Comparison of ENCODE assay signal across 22 cellular contexts in genomic region chr2:138275292-138275690, GRCh38.
DNase-seq lines count a peak whose midpoint lies in the region; ATAC-seq, FAIRE-seq and TF ChIP-seq lines count a peak whose summit lies in the region.
"Had no signal": no experiment of that assay in that cellular context is flagged by ENCODE, and none has a peak within 500 bp of the region (broad histone marks: within the 10 kb centered on the region; RNA-seq: fewer than 3 reads in every experiment).

No MANE protein-coding gene starts in this region.

- no peak for DNase-seq in A549 (ENCODE audit: low read depth in 1 of 2, low spot score in 1 of 2)
- no peak for DNase-seq in LNCaP clone FGC (ENCODE audit: low read depth)
- DNase-seq in endodermal cell = peak; percentile 67
- DNase-seq in mesendoderm = peak; percentile 95
- no peak for DNase-seq in CD14-positive monocyte (ENCODE audit: low spot score)
- DNase-seq in Peyer's patch = no peak
- DNase-seq in activated CD4-positive, alpha-beta memory T cell treated with anti-CD3 and anti-CD28 coated beads for 36 hours = no peak
- DNase-seq: activated CD4-positive, alpha-beta T cell treated with anti-CD3 and anti-CD28 coated beads, Interleukin-2, amount 10 ng/mL, durations not matched to agents 24 days and 14 days; erythroblast; NCI-H2029; NCI-H524; retina; stimulated activated CD4-positive, alpha-beta T cell treated with anti-CD3 and anti-CD28 coated beads, Interleukin-15, amount 100 ng/mL, for 24 hours; stimulated activated naive CD8-positive, alpha-beta T cell treated with anti-CD3 and anti-CD28 coated beads, Interleukin-15, Interleukin-2, amounts not matched to agents 100 U/mL and 50 U/mL, for 24 hours; uterus had no signal

- H4K5ac ChIP-seq in mesendoderm (ENCODE audit: low read length) = no peak overlapping the region

- peak overlapping the region; percentile 83 for H2BK5ac ChIP-seq in mesendoderm (ENCODE audit: low read length)

- TF ChIP-seq POLR2A in A549 (IDR thresholded peaks at IDR 0.05; ENCODE audit: low read length) (no peak), Peyer's patch (IDR thresholded peaks at IDR 0.05) (no peak)

- H3K27me3 ChIP-seq in endodermal cell (ENCODE audit: control insufficient read depth, insufficient read depth, low read length, poor library complexity, severe bottlenecking) (no peaks in the 10 kb centered on the region), mesendoderm (ENCODE audit: insufficient read depth, low read length, poor library complexity) (no peaks in the 10 kb centered on the region), Peyer's patch (no peaks in the 10 kb centered on the region)
- H3K27me3 ChIP-seq: uterus had no signal

- H2BK120ac ChIP-seq in mesendoderm (ENCODE audit: low read depth, low read length) = peak overlapping the region; percentile 73

- H4K8ac ChIP-seq in mesendoderm (ENCODE audit: low read depth, low read length) = no peak overlapping the region

- H3K4me1 Mint-ChIP-seq in endodermal cell (peaks cover 46% of the 10 kb centered on the region), CD14-positive monocyte (no peaks in the 10 kb centered on the region)
- no peaks in the 10 kb centered on the region for H3K4me1 Mint-ChIP-seq in activated CD4-positive, alpha-beta memory T cell treated with anti-CD3 and anti-CD28 coated beads for 36 hours (ENCODE audit: low read depth)
- H3K4me1 Mint-ChIP-seq: activated CD4-positive, alpha-beta T cell treated with anti-CD3 and anti-CD28 coated beads, Interleukin-2, amount 10 ng/mL, durations not matched to agents 24 days and 14 days; activated naive CD4-positive, alpha-beta T cell treated with anti-CD3 and anti-CD28 coated beads, Interleukin-2, amount 50 U/mL, for 24 hours had no signal

- H3K36me3 ChIP-seq in endodermal cell (ENCODE audit: control insufficient read depth, insufficient read depth, low read length) = no peaks in the 10 kb centered on the region
- no peaks in the 10 kb centered on the region for H3K36me3 ChIP-seq in mesendoderm (ENCODE audit: control insufficient read depth, insufficient read depth, low read length)
- H3K36me3 ChIP-seq in Peyer's patch = no peaks in the 10 kb centered on the region
- H3K36me3 ChIP-seq: uterus had no signal

- FAIRE-seq in A549 (lab: Jason Lieb, UNC) = no peak
- FAIRE-seq: A204.1, HTR-8/SVneo had no signal

- H3K9me3 Mint-ChIP-seq in endodermal cell (peaks cover 17% of the 10 kb centered on the region), CD14-positive monocyte (peaks cover 0 to 6% (median 1%) of the 10 kb centered on the region in 7 donors)
- H3K9me3 Mint-ChIP-seq in activated CD4-positive, alpha-beta memory T cell treated with anti-CD3 and anti-CD28 coated beads for 36 hours = peaks cover 7% of the 10 kb centered on the region
- H3K9me3 Mint-ChIP-seq: activated CD4-positive, alpha-beta T cell treated with anti-CD3 and anti-CD28 coated beads, Interleukin-2, amount 10 ng/mL, durations not matched to agents 24 days and 14 days; neural crest cell had no signal

- POLR2A ChIA-PET in A549 (lab: Yijun Ruan, JAX) = no interaction called here
- POLR2A ChIA-PET in activated CD4-positive, alpha-beta memory T cell treated with anti-CD3 and anti-CD28 coated beads for 36 hours (lab: Charles Lee) = no interaction called here

- TF ChIP-seq CTCF in A549 (IDR thresholded peaks at IDR 0.05) = no peak
- TF ChIP-seq CTCF in LNCaP clone FGC (IDR thresholded peaks at IDR 0.05; ENCODE audit: control insufficient read depth, extremely low read depth, insufficient read depth) = no peak
- no peak for TF ChIP-seq CTCF in endodermal cell (conservative IDR thresholded peaks at IDR 0.05)
- no peak for TF ChIP-seq CTCF in CD14-positive monocyte (IDR thresholded peaks at IDR 0.05)
- TF ChIP-seq CTCF in Peyer's patch (IDR thresholded peaks at IDR 0.05) = no peak

- H3K56ac ChIP-seq in mesendoderm (ENCODE audit: low read length) = peak overlapping the region; percentile 68

- H3K27me3 Mint-ChIP-seq in endodermal cell (ENCODE audit: insufficient read depth) (no peaks in the 10 kb centered on the region), CD14-positive monocyte (ENCODE audit: low read depth in 3 of 3) (no peaks in the 10 kb centered on the region)
- no peaks in the 10 kb centered on the region for H3K27me3 Mint-ChIP-seq in activated CD4-positive, alpha-beta memory T cell treated with anti-CD3 and anti-CD28 coated beads for 36 hours
- H3K27me3 Mint-ChIP-seq: activated CD4-positive, alpha-beta T cell treated with anti-CD3 and anti-CD28 coated beads, Interleukin-2, amount 10 ng/mL, durations not matched to agents 24 days and 14 days; activated naive CD4-positive, alpha-beta T cell treated with anti-CD3 and anti-CD28 coated beads, Interleukin-2, amount 50 U/mL, for 24 hours; dendritic cell treated with granulocyte-macrophage colony-stimulating factor and Interleukin-4, amounts not matched to agents 40 ng/mL and 50 ng/mL, for 4 days had no signal

- H3K79me2 ChIP-seq in mesendoderm (ENCODE audit: control insufficient read depth, insufficient read depth, low read length) = no peaks in the 10 kb centered on the region

- ATAC-seq in A549 (peak; percentile 58 to 61; a peak in 4 of 6 replicates), GM18520 (IDR thresholded peaks at IDR 0.05; ENCODE audit: unreplicated experiment) (no peak)
- ATAC-seq: stimulated activated naive CD8-positive, alpha-beta T cell treated with anti-CD3 and anti-CD28 coated beads, Interleukin-15, Interleukin-2, amounts not matched to agents 100 U/mL and 50 U/mL, for 24 hours had no signal

- intact Hi-C loops in CD14-positive monocyte (cut with micrococcal nuclease) = no loop called here
- intact Hi-C loops in activated CD4-positive, alpha-beta memory T cell treated with anti-CD3 and anti-CD28 coated beads for 36 hours (cut with micrococcal nuclease) = no loop called here

- WGBS in A549 (ENCODE audit: missing lambda C conversion rate) = 42% methylated on average over 2 of the region's 2 CpGs
- WGBS in endodermal cell (ENCODE audit: insufficient coverage in 1 of 2, insufficient read length in 1 of 2), 2 experiments = 71% methylated on average over 2 of the region's 2 CpGs; no CpG with 5 or more reads in 1 of the 2 experiments
- no CpG with 5 or more reads among the region's 2 CpGs for WGBS in mesendoderm (ENCODE audit: extremely low coverage, insufficient coverage, low lambda C conversion rate)

- no peak overlapping the region for H3K23ac ChIP-seq in mesendoderm (ENCODE audit: low read length)

- TF ChIP-seq EP300 in A549 (IDR thresholded peaks at IDR 0.05) = no peak

- peak overlapping the region; percentile 25 for H3K4me3 Mint-ChIP-seq in endodermal cell
- H3K4me3 Mint-ChIP-seq in CD14-positive monocyte = no peak overlapping the region
- no peak overlapping the region for H3K4me3 Mint-ChIP-seq in activated CD4-positive, alpha-beta memory T cell treated with anti-CD3 and anti-CD28 coated beads for 36 hours
- H3K4me3 Mint-ChIP-seq: activated CD4-positive, alpha-beta T cell treated with anti-CD3 and anti-CD28 coated beads, Interleukin-2, amount 10 ng/mL, durations not matched to agents 24 days and 14 days; activated naive CD4-positive, alpha-beta T cell treated with anti-CD3 and anti-CD28 coated beads, Interleukin-2, amount 50 U/mL, for 24 hours; dendritic cell treated with granulocyte-macrophage colony-stimulating factor and Interleukin-4, amounts not matched to agents 40 ng/mL and 50 ng/mL, for 4 days; neural crest cell had no signal

- peak overlapping the region; percentile 95 for H3K18ac ChIP-seq in mesendoderm (ENCODE audit: low read length)

- H2BK15ac ChIP-seq in mesendoderm (replicated peaks; ENCODE audit: low read depth) = no peak overlapping the region

- peaks cover 7% of the 10 kb centered on the region for H3K36me3 Mint-ChIP-seq in endodermal cell (ENCODE audit: low read depth)
- H3K36me3 Mint-ChIP-seq in CD14-positive monocyte = no peaks in the 10 kb centered on the region
- H3K36me3 Mint-ChIP-seq in activated CD4-positive, alpha-beta memory T cell treated with anti-CD3 and anti-CD28 coated beads for 36 hours = no peaks in the 10 kb centered on the region
- H3K36me3 Mint-ChIP-seq: activated naive CD4-positive, alpha-beta T cell treated with anti-CD3 and anti-CD28 coated beads, Interleukin-2, amount 50 U/mL, for 24 hours had no signal

- TF ChIP-seq RAD21 in A549 (conservative IDR thresholded peaks at IDR 0.05 in 1 of 2, IDR thresholded peaks at IDR 0.05 in 1 of 2) = no peak

- H3K79me1 ChIP-seq in mesendoderm (ENCODE audit: low read length) = no peaks in the 10 kb centered on the region

- peaks cover 43% of the 10 kb centered on the region for H3K4me1 ChIP-seq in A549
- H3K4me1 ChIP-seq in endodermal cell (ENCODE audit: control insufficient read depth, insufficient read depth, low read length) = peaks cover 12% of the 10 kb centered on the region
- peaks cover 7% of the 10 kb centered on the region for H3K4me1 ChIP-seq in mesendoderm (ENCODE audit: control insufficient read depth, low read depth, low read length)
- peaks cover 0 to 11% (median 0%) of the 10 kb centered on the region in 4 donors for H3K4me1 ChIP-seq in Peyer's patch
- H3K4me1 ChIP-seq: uterus had no signal

- H3K27ac ChIP-seq in A549 (peak overlapping the region; percentile 65 to 78), endodermal cell (ENCODE audit: low read depth, low read length) (no peak overlapping the region), mesendoderm (ENCODE audit: low read depth, low read length) (no peak overlapping the region), Peyer's patch (peak overlapping the region in 1 of 4 donors; percentile 0)
- H3K27ac ChIP-seq: C4-2B, uterus had no signal

- H3K4ac ChIP-seq in mesendoderm (ENCODE audit: low read depth, low read length) = no peak overlapping the region

- CTCF ChIA-PET in A549 (lab: Yijun Ruan, JAX) = no interaction called here
- CTCF ChIA-PET in activated CD4-positive, alpha-beta memory T cell treated with anti-CD3 and anti-CD28 coated beads for 36 hours (lab: Charles Lee) = no interaction called here

- H3K4me2 ChIP-seq in A549 (peak overlapping the region; percentile 76), mesendoderm (ENCODE audit: low read length) (no peak overlapping the region)

- H3K4me3 ChIP-seq in A549 = 0 out of 3 replicates have a peak overlapping the region, but pooled peaks have one; percentile 7
- H3K4me3 ChIP-seq in LNCaP clone FGC (ENCODE audit: low read depth, low read length) = peak overlapping the region; percentile 12; the same call in 1 of the 2 replicates
- peak overlapping the region; percentile 61 for H3K4me3 ChIP-seq in endodermal cell (ENCODE audit: low read length)
- no peak overlapping the region for H3K4me3 ChIP-seq in mesendoderm (ENCODE audit: low read length)
- no peak overlapping the region for H3K4me3 ChIP-seq in Peyer's patch
- H3K4me3 ChIP-seq: uterus had no signal

- 0 out of 3 replicates have a peak, but pooled peaks cover 4% of the 10 kb centered on the region for H3K9me3 ChIP-seq in A549
- H3K9me3 ChIP-seq in endodermal cell (ENCODE audit: control insufficient read depth, low read length) = no peaks in the 10 kb centered on the region
- H3K9me3 ChIP-seq in Peyer's patch = no peaks in the 10 kb centered on the region
- H3K9me3 ChIP-seq: uterus had no signal

- H3K9ac ChIP-seq in endodermal cell (ENCODE audit: extremely low read depth, low read length, poor library complexity, severe bottlenecking) (peak overlapping the region; percentile 75), mesendoderm (ENCODE audit: low read length) (no peak overlapping the region)

- H3K27ac Mint-ChIP-seq in endodermal cell = peak overlapping the region; percentile 97
- H3K27ac Mint-ChIP-seq in CD14-positive monocyte = no peak overlapping the region
- no peak overlapping the region for H3K27ac Mint-ChIP-seq in activated CD4-positive, alpha-beta memory T cell treated with anti-CD3 and anti-CD28 coated beads for 36 hours
- H3K27ac Mint-ChIP-seq: activated CD4-positive, alpha-beta T cell treated with anti-CD3 and anti-CD28 coated beads, Interleukin-2, amount 10 ng/mL, durations not matched to agents 24 days and 14 days; activated naive CD4-positive, alpha-beta T cell treated with anti-CD3 and anti-CD28 coated beads, Interleukin-2, amount 50 U/mL, for 24 hours; dendritic cell treated with granulocyte-macrophage colony-stimulating factor and Interleukin-4, amounts not matched to agents 40 ng/mL and 50 ng/mL, for 4 days had no signal

- no peak overlapping the region for H2AK5ac ChIP-seq in mesendoderm (ENCODE audit: low read length)

Comparison
In these comparisons a context has a peak if more than half of its experiments do, and no peak if none do; other contexts are left out.
1. DNase-seq: peak in endodermal cell (single experiment) and mesendoderm (single experiment); none in A549 (0 of 2), LNCaP clone FGC (single experiment), CD14-positive monocyte (single experiment), Peyer's patch (0 of 3) and activated CD4-positive, alpha-beta memory T cell treated with anti-CD3 and anti-CD28 coated beads for 36 hours (single experiment).
2. H3K27ac ChIP-seq: peak in A549 (2 of 2); none in endodermal cell (single experiment) and mesendoderm (single experiment).
3. H3K4me3 ChIP-seq: peak in A549 (single experiment), LNCaP clone FGC (single experiment) and endodermal cell (single experiment); none in mesendoderm (single experiment) and Peyer's patch (0 of 4).